Comparison of ENCODE assay signal across 9 cellular contexts in genomic region chr4:187125062-187125461, GRCh38.
"Had no signal": no experiment of that assay in that cellular context is flagged by ENCODE, and none has a peak within 500 bp of the region (broad histone marks: within the 10 kb centered on the region; RNA-seq: fewer than 3 reads in every experiment).

No MANE protein-coding gene starts in this region.

- DNase-seq: GM23248, GOT3, H7, HFFc6, KBM-7 had no signal

- H3K9ac ChIP-seq: GM23248 had no signal

- ATAC-seq: HCT116, HepG2 had no signal

- H3K27ac ChIP-seq: GM23248, HL-60 had no signal

- H3K9me3 ChIP-seq: HAP-1 had no signal

- H3K4me1 ChIP-seq: HAP-1 had no signal

- H3K4me3 ChIP-seq: GM23248, HAP-1 had no signal

- H2AFZ ChIP-seq: GM23248 had no signal

- H3K36me3 ChIP-seq: HAP-1 had no signal
